ENCODE assay signal across 15 cellular contexts in genomic region chr4:94676910-94677309, GRCh38.
DNase-seq lines count a peak whose midpoint lies in the region; ATAC-seq and TF ChIP-seq lines count a peak whose summit lies in the region.
"Had no signal": no experiment of that assay in that cellular context is flagged by ENCODE, and none has a peak within 500 bp of the region (broad histone marks: within the 10 kb centered on the region; RNA-seq: fewer than 3 reads in every experiment).

No MANE protein-coding gene starts in this region.

- no peak overlapping the region for H2AK5ac ChIP-seq in neuronal stem cell (ENCODE audit: low read depth, low read length)

- H3K4me1 ChIP-seq in foreskin keratinocyte (no peaks in the 10 kb centered on the region), neuronal stem cell (ENCODE audit: control insufficient read depth in 2 of 2, insufficient read depth in 1 of 2, low read depth in 1 of 2, low read length in 2 of 2) (peaks cover 2 to 6% of the 10 kb centered on the region in 2 donors)
- H3K4me1 ChIP-seq: BLaER1 had no signal

- H3K27me3 Mint-ChIP-seq in WTC11 (ENCODE audit: low read depth) = no peaks in the 10 kb centered on the region
- H3K27me3 Mint-ChIP-seq in T-cell = peaks cover 6 to 8% of the 10 kb centered on the region in 2 donors
- peaks cover 18 to 19% of the 10 kb centered on the region in 2 donors for H3K27me3 Mint-ChIP-seq in effector memory CD8-positive, alpha-beta T cell
- peaks cover 7% of the 10 kb centered on the region for H3K27me3 Mint-ChIP-seq in activated T-helper 1 cell treated with anti-CD3 and anti-CD28 coated beads, Interleukin-12 subunit alpha, Interleukin-12 subunit beta, Interleukin-2, Interleukin-4 antibody, amounts not matched to agents 30 ng/mL and 10 ng/mL and 1 ng/mL, durations not matched to agents 14 hours and 24 hours and 36 hours (ENCODE audit: insufficient read depth)
- H3K27me3 Mint-ChIP-seq: activated naive CD8-positive, alpha-beta T cell treated with anti-CD3 and anti-CD28 coated beads, Interleukin-2, amount 50 U/mL, for 24 hours had no signal

- H2BK120ac ChIP-seq in neuronal stem cell (ENCODE audit: low read depth, low read length) = no peak overlapping the region

- DNase-seq in GM04503 (ENCODE audit: low read depth) (peak; percentile 31), WTC11 (ENCODE audit: low spot score) (no peak), foreskin keratinocyte (peak in 1 of 2 donors; percentile 26), neuronal stem cell (ENCODE audit: low spot score) (no peak), T-cell (no peak)
- no peak for DNase-seq in effector memory CD8-positive, alpha-beta T cell
- no peak for DNase-seq in activated T-helper 1 cell treated with anti-CD3 and anti-CD28 coated beads, Interleukin-12 subunit alpha, Interleukin-12 subunit beta, Interleukin-2, Interleukin-4 antibody, amounts not matched to agents 30 ng/mL and 10 ng/mL and 1 ng/mL, durations not matched to agents 14 hours and 24 hours and 36 hours (ENCODE audit: low spot score)
- DNase-seq: activated CD4-positive, alpha-beta T cell treated with anti-CD3 and anti-CD28 coated beads, Interleukin-2, amount 50 U/mL, for 48 hours; activated naive CD8-positive, alpha-beta T cell treated with anti-CD3 and anti-CD28 coated beads, Interleukin-2, amount 50 U/mL, for 24 hours; activated T-cell treated with anti-CD3 and anti-CD28 coated beads, Interleukin-2, amount 50 U/mL, for 48 hours; MV-4-11; NCI-H526 treated with DMSO at 0.1 percent for 48 hours; stimulated activated CD4-positive, alpha-beta T cell treated with anti-CD3 and anti-CD28 coated beads, Interleukin-4, amount 100 ng/mL, for 4 hours had no signal

- H2BK12ac ChIP-seq in neuronal stem cell (ENCODE audit: low read length) = no peak overlapping the region

- WGBS in neuronal stem cell (ENCODE audit: extremely low coverage in 2 of 2, insufficient read length in 2 of 2, insufficient replicate concordance in 1 of 2), 2 donors = no CpG with 5 or more reads among the region's 3 CpGs

- H3K27ac Mint-ChIP-seq in WTC11 (no peak overlapping the region), T-cell (no peak overlapping the region)
- H3K27ac Mint-ChIP-seq in effector memory CD8-positive, alpha-beta T cell = no peak overlapping the region
- H3K27ac Mint-ChIP-seq in activated T-helper 1 cell treated with anti-CD3 and anti-CD28 coated beads, Interleukin-12 subunit alpha, Interleukin-12 subunit beta, Interleukin-2, Interleukin-4 antibody, amounts not matched to agents 30 ng/mL and 10 ng/mL and 1 ng/mL, durations not matched to agents 14 hours and 24 hours and 36 hours = no peak overlapping the region
- H3K27ac Mint-ChIP-seq: activated naive CD8-positive, alpha-beta T cell treated with anti-CD3 and anti-CD28 coated beads, Interleukin-2, amount 50 U/mL, for 24 hours had no signal

- H3K36me3 Mint-ChIP-seq in WTC11 (no peaks in the 10 kb centered on the region), T-cell (no peaks in the 10 kb centered on the region)
- no peaks in the 10 kb centered on the region for H3K36me3 Mint-ChIP-seq in effector memory CD8-positive, alpha-beta T cell (ENCODE audit: insufficient read depth)
- H3K36me3 Mint-ChIP-seq in activated T-helper 1 cell treated with anti-CD3 and anti-CD28 coated beads, Interleukin-12 subunit alpha, Interleukin-12 subunit beta, Interleukin-2, Interleukin-4 antibody, amounts not matched to agents 30 ng/mL and 10 ng/mL and 1 ng/mL, durations not matched to agents 14 hours and 24 hours and 36 hours (ENCODE audit: low read depth) = no peaks in the 10 kb centered on the region

- CTCF ChIA-PET in WTC11 (lab: Charles Lee) = no interaction called here
- CTCF ChIA-PET in T-cell (lab: Charles Lee) = no interaction called here

- H2AFZ ChIP-seq in neuronal stem cell (ENCODE audit: low read length) = peak overlapping the region; percentile 17

- H4K91ac ChIP-seq in neuronal stem cell (ENCODE audit: low read depth, low read length, poor library complexity) = no peak overlapping the region

- H3K27me3 ChIP-seq in foreskin keratinocyte (no peaks in the 10 kb centered on the region), neuronal stem cell (ENCODE audit: control insufficient read depth in 3 of 3, insufficient read depth in 3 of 3, low read depth in 1 of 3, low read length in 3 of 3) (no peaks in the 10 kb centered on the region)
- H3K27me3 ChIP-seq: BLaER1 had no signal

- no peaks in the 10 kb centered on the region for H3K9me3 ChIP-seq in neuronal stem cell (replicated peaks in 1 of 2; ENCODE audit: control insufficient read depth in 2 of 2, insufficient read depth in 1 of 2, low read depth in 1 of 2, low read length in 2 of 2)
- H3K9me3 ChIP-seq: BLaER1 had no signal

- no peak overlapping the region for H3K9ac ChIP-seq in neuronal stem cell (ENCODE audit: low read depth, low read length, poor library complexity)
- H3K9ac ChIP-seq: BLaER1 had no signal

- POLR2A ChIA-PET in WTC11 (lab: Charles Lee) (interaction anchor here (0.6 kb wide), 1 partner anchor 27 kb away, joined by 4 read pairs; no protein-coding TSS in a partner anchor), T-cell (lab: Charles Lee) (no interaction called here)

- H3K27ac ChIP-seq in foreskin keratinocyte (no peak overlapping the region), neuronal stem cell (replicated peaks; ENCODE audit: low read length) (no peak overlapping the region)
- H3K27ac ChIP-seq: BLaER1, skin epidermis had no signal

- H3K4me1 Mint-ChIP-seq in WTC11 (peaks cover 4% of the 10 kb centered on the region; the same call in 1 of the 2 replicates), T-cell (no peaks in the 10 kb centered on the region)
- H3K4me1 Mint-ChIP-seq in effector memory CD8-positive, alpha-beta T cell (ENCODE audit: low read depth in 2 of 2) = no peaks in the 10 kb centered on the region
- H3K4me1 Mint-ChIP-seq in activated T-helper 1 cell treated with anti-CD3 and anti-CD28 coated beads, Interleukin-12 subunit alpha, Interleukin-12 subunit beta, Interleukin-2, Interleukin-4 antibody, amounts not matched to agents 30 ng/mL and 10 ng/mL and 1 ng/mL, durations not matched to agents 14 hours and 24 hours and 36 hours (ENCODE audit: low read depth) = no peaks in the 10 kb centered on the region
- H3K4me1 Mint-ChIP-seq: activated naive CD8-positive, alpha-beta T cell treated with anti-CD3 and anti-CD28 coated beads, Interleukin-2, amount 50 U/mL, for 24 hours had no signal

- no peak overlapping the region for H3K4ac ChIP-seq in neuronal stem cell (ENCODE audit: low read length)

- no peak overlapping the region for H3K23ac ChIP-seq in neuronal stem cell (ENCODE audit: low read depth, low read length, poor library complexity)

- H3K36me3 ChIP-seq in neuronal stem cell (replicated peaks in 1 of 2; ENCODE audit: control insufficient read depth in 2 of 2, insufficient read depth in 2 of 2, low read length in 2 of 2) = no peaks in the 10 kb centered on the region
- H3K36me3 ChIP-seq: BLaER1 had no signal

- H3K9me3 Mint-ChIP-seq in WTC11 = no peaks in the 10 kb centered on the region
- H3K9me3 Mint-ChIP-seq in T-cell = no peaks in the 10 kb centered on the region
- no peaks in the 10 kb centered on the region for H3K9me3 Mint-ChIP-seq in effector memory CD8-positive, alpha-beta T cell
- no peaks in the 10 kb centered on the region for H3K9me3 Mint-ChIP-seq in activated T-helper 1 cell treated with anti-CD3 and anti-CD28 coated beads, Interleukin-12 subunit alpha, Interleukin-12 subunit beta, Interleukin-2, Interleukin-4 antibody, amounts not matched to agents 30 ng/mL and 10 ng/mL and 1 ng/mL, durations not matched to agents 14 hours and 24 hours and 36 hours
- H3K9me3 Mint-ChIP-seq: activated naive CD8-positive, alpha-beta T cell treated with anti-CD3 and anti-CD28 coated beads, Interleukin-2, amount 50 U/mL, for 24 hours had no signal

- H3K14ac ChIP-seq in neuronal stem cell (ENCODE audit: low read length) = no peak overlapping the region

- no peak overlapping the region for H2BK5ac ChIP-seq in neuronal stem cell (ENCODE audit: low read length)

- H3K18ac ChIP-seq in neuronal stem cell (ENCODE audit: low read length) = no peak overlapping the region

- no peaks in the 10 kb centered on the region for H3K79me1 ChIP-seq in neuronal stem cell (ENCODE audit: low read depth, low read length)

- H3K4me3 ChIP-seq in neuronal stem cell (ENCODE audit: low read length in 2 of 2) = no peak overlapping the region
- H3K4me3 ChIP-seq: BLaER1, skin epidermis had no signal

- no peak overlapping the region for H3K4me2 ChIP-seq in neuronal stem cell (ENCODE audit: insufficient read depth, low read length, poor library complexity, severe bottlenecking)
- H3K4me2 ChIP-seq: BLaER1 had no signal

- no peak for TF ChIP-seq CTCF in WTC11 (IDR thresholded peaks at IDR 0.05)
- no peak for TF ChIP-seq CTCF in foreskin keratinocyte (conservative IDR thresholded peaks at IDR 0.05)

- H3K4me3 Mint-ChIP-seq in WTC11 (no peak overlapping the region), T-cell (no peak overlapping the region)
- no peak overlapping the region for H3K4me3 Mint-ChIP-seq in effector memory CD8-positive, alpha-beta T cell
- no peak overlapping the region for H3K4me3 Mint-ChIP-seq in activated T-helper 1 cell treated with anti-CD3 and anti-CD28 coated beads, Interleukin-12 subunit alpha, Interleukin-12 subunit beta, Interleukin-2, Interleukin-4 antibody, amounts not matched to agents 30 ng/mL and 10 ng/mL and 1 ng/mL, durations not matched to agents 14 hours and 24 hours and 36 hours
- H3K4me3 Mint-ChIP-seq: activated naive CD8-positive, alpha-beta T cell treated with anti-CD3 and anti-CD28 coated beads, Interleukin-2, amount 50 U/mL, for 24 hours had no signal

- no peak overlapping the region for H4K8ac ChIP-seq in neuronal stem cell (ENCODE audit: low read depth, low read length)

- ATAC-seq in WTC11 (peak; percentile 39; the same call in 1 of the 2 replicates), foreskin keratinocyte (peak; percentile 26), T-cell (replicated peaks in 1 of 4) (no peak)
- ATAC-seq in effector memory CD8-positive, alpha-beta T cell (replicated peaks) = no peak
- ATAC-seq: activated naive CD8-positive, alpha-beta T cell treated with anti-CD3 and anti-CD28 coated beads, Interleukin-2, amount 50 U/mL, for 24 hours had no signal

- H2BK15ac ChIP-seq in neuronal stem cell (ENCODE audit: low read length) = no peak overlapping the region

- intact Hi-C loops in activated T-helper 1 cell treated with anti-CD3 and anti-CD28 coated beads, Interleukin-12 subunit alpha, Interleukin-12 subunit beta, Interleukin-2, Interleukin-4 antibody, amounts not matched to agents 30 ng/mL and 10 ng/mL and 1 ng/mL, durations not matched to agents 14 hours and 24 hours and 36 hours (cut with micrococcal nuclease) = no loop called here

TF ChIP-seq in WTC11, 78 proteins besides CTCF, POLR2A, EP300 and RAD21 (continues in another document):
- TF ChIP-seq NFATC4 (CRISPR knock-in tag; IDR thresholded peaks at IDR 0.05) (no peak), ESRRA (CRISPR knock-in tag; IDR thresholded peaks at IDR 0.05; ENCODE audit: borderline replicate concordance) (no peak), SP1 (CRISPR knock-in tag; conservative IDR thresholded peaks at IDR 0.05) (no peak)

Comparison
In these comparisons a context has a peak if more than half of its experiments do, and no peak if none do; other contexts are left out.
1. ATAC-seq: peak in WTC11 (single experiment) and foreskin keratinocyte (single experiment); none in T-cell (0 of 4) and effector memory CD8-positive, alpha-beta T cell (single experiment).